23 cellular contexts compared by ENCODE assay signal in the genomic region with DNA sequence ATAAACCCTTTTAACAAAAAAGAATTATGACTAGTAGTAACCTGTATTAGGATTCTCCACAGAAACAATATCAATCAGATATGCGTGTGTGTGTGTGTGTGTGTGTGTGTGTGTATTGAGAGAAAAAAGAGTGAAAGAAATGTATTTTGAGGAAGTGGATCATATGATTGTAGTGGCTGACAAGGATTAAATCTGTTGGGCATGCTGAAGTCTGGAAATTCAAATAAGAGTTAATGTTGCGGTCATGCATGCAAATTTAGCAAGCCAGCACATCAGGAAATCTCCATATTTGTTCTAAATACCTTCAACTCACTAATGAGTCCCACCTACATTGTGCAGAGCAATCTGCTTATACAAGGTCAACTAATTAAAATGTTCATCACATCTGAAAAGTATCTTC. TPM values are rescaled to one million over a fixed set of nuclear protein-coding genes. Genes with fewer than 3 reads are reported as not detected.
A peak's percentile ranks its signal among the peaks of the same experiment; 100 is the strongest.
DNase-seq lines count a peak whose midpoint lies in the region; ATAC-seq and TF ChIP-seq lines count a peak whose summit lies in the region.
"Had no signal": no experiment of that assay in that cellular context is flagged by ENCODE, and none has a peak within 500 bp of the region (broad histone marks: within the 10 kb centered on the region; RNA-seq: fewer than 3 reads in every experiment).

No MANE protein-coding gene starts in this region.

- no peaks in the 10 kb centered on the region for H3K36me3 ChIP-seq in SK-N-SH (replicated peaks in 1 of 2; ENCODE audit: control insufficient read depth in 1 of 2, insufficient read depth in 2 of 2, low read length in 1 of 2)

- H3K9ac ChIP-seq in SK-N-SH, result no peak overlapping the region

- H3K27ac ChIP-seq in SK-N-SH (ENCODE audit: low read depth in 2 of 2, low read length in 1 of 2), result no peak overlapping the region

- intact Hi-C loops in left cardiac atrium (cut with DNase I), result no loop called here

- POLR2A ChIA-PET in SK-N-SH (lab: Yijun Ruan, JAX), result no interaction called here

- no peak for TF ChIP-seq RAD21 in SK-N-SH (IDR thresholded peaks at IDR 0.05; ENCODE audit: low read length)

- H4K20me1 ChIP-seq in SK-N-SH (ENCODE audit: insufficient read depth), result no peaks in the 10 kb centered on the region

- no peak for TF ChIP-seq CTCF in SK-N-SH (IDR thresholded peaks at IDR 0.05)

- no peak overlapping the region for H3K4me3 ChIP-seq in SK-N-SH (ENCODE audit: low read depth in 2 of 2, low read length in 1 of 2)
- H3K4me3 ChIP-seq: GM23338 had no signal

- H3K4me2 ChIP-seq in SK-N-SH, result no peak overlapping the region
- H3K4me2 ChIP-seq: GM23338 had no signal

- no peak overlapping the region for H2AFZ ChIP-seq in SK-N-SH (ENCODE audit: low read depth)
- H2AFZ ChIP-seq: GM23338 had no signal

- ATAC-seq in SK-N-SH treated with all-trans-retinoic acid at 6 μM for 48 hours (no peak), HG03025 (IDR thresholded peaks at IDR 0.05; ENCODE audit: low FRiP score, unreplicated experiment) (no peak), left cardiac atrium (no peak), HG02571 (IDR thresholded peaks at IDR 0.05; ENCODE audit: unreplicated experiment) (no peak)
- ATAC-seq: GM23338, HCT116, PC-3 had no signal

- TF ChIP-seq EP300 in SK-N-SH (IDR thresholded peaks at IDR 0.05; ENCODE audit: borderline replicate concordance in 1 of 2, low read depth in 1 of 2, low read length in 1 of 2), result no peak

- DNase-seq in SK-N-SH (no peak), NAMALWA (ENCODE audit: low spot score) (peak; percentile 65), OCI-M1 (lab: John Stamatoyannopoulos, UW) (peak; percentile 73), left cardiac atrium (no peak), mesenteric fat pad (ENCODE audit: low spot score) (no peak)
- DNase-seq: Caco-2; CD4-positive, alpha-beta T cell; KG1; NCI-H1092 treated with DMSO at 0.1 percent for 48 hours; NCI-H146; NCI-H2081; PC-3; RPMI8226; SIG-M5 had no signal

- H3F3A ChIP-seq in SK-N-SH (replicated peaks; ENCODE audit: insufficient read depth), result no peaks in the 10 kb centered on the region

- CTCF ChIA-PET in SK-N-SH (lab: Yijun Ruan, JAX), result no interaction called here

- no peaks in the 10 kb centered on the region for H3K79me2 ChIP-seq in SK-N-SH (ENCODE audit: insufficient read depth)

- no peaks in the 10 kb centered on the region for H3K9me2 ChIP-seq in SK-N-SH

- H3K27me3 ChIP-seq in SK-N-SH (ENCODE audit: insufficient read depth), result no peaks in the 10 kb centered on the region; the same call in 1 of the 2 replicates

- H3K9me3 ChIP-seq in SK-N-SH, result no peaks in the 10 kb centered on the region
- H3K9me3 ChIP-seq: Caco-2 had no signal

- WGBS in SK-N-SH (ENCODE audit: low lambda C conversion rate), result 35% methylated on average over 2 of the region's 2 CpGs

- peaks cover 0 to 3% of the 10 kb centered on the region in 2 experiments; a peak in 1 of 4 replicates for H3K4me1 ChIP-seq in SK-N-SH (ENCODE audit: control insufficient read depth in 1 of 2, insufficient read depth in 2 of 2, low read depth in 1 of 2, low read length in 1 of 2)
- H3K4me1 ChIP-seq: Caco-2 had no signal

TF ChIP-seq in SK-N-SH treated with all-trans-retinoic acid at 6 μM for 48 hours, 23 proteins besides CTCF, POLR2A, EP300 and RAD21:
- TF ChIP-seq PPARA (CRISPR knock-in tag; IDR thresholded peaks at IDR 0.05; ENCODE audit: borderline replicate concordance), result 0 out of 2 replicates have a peak, but pooled peaks have one; percentile 38
- TF ChIP-seq, protein P1, sequence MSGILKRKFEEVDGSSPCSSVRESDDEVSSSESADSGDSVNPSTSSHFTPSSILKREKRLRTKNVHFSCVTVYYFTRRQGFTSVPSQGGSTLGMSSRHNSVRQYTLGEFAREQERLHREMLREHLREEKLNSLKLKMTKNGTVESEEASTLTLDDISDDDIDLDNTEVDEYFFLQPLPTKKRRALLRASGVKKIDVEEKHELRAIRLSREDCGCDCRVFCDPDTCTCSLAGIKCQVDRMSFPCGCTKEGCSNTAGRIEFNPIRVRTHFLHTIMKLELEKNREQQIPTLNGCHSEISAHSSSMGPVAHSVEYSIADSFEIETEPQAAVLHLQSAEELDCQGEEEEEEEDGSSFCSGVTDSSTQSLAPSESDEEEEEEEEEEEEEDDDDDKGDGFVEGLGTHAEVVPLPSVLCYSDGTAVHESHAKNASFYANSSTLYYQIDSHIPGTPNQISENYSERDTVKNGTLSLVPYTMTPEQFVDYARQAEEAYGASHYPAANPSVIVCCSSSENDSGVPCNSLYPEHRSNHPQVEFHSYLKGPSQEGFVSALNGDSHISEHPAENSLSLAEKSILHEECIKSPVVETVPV (CRISPR knock-in tag; IDR thresholded peaks at IDR 0.05), result no peak

TF ChIP-seq in SK-N-SH, 30 proteins besides CTCF, POLR2A, EP300 and RAD21:
- TF ChIP-seq ELF1 (IDR thresholded peaks at IDR 0.05) (no peak), NRF1 (IDR thresholded peaks at IDR 0.05; ENCODE audit: low read depth, low read length) (no peak), YY1 (IDR thresholded peaks at IDR 0.05; ENCODE audit: low read depth) (no peak), TAF1 (IDR thresholded peaks at IDR 0.05; ENCODE audit: borderline replicate concordance, low read depth, low read length) (no peak), CHD2 (IDR thresholded peaks at IDR 0.05; ENCODE audit: low read length, partially characterized antibody) (no peak), SIN3A (IDR thresholded peaks at IDR 0.05; ENCODE audit: borderline replicate concordance, low read depth, low read length) (no peak), FOXM1 (IDR thresholded peaks at IDR 0.05; ENCODE audit: low read depth) (no peak), JUND (IDR thresholded peaks at IDR 0.05) (no peak), MEF2A (IDR thresholded peaks at IDR 0.05; ENCODE audit: borderline replicate concordance, low read depth) (no peak), SMC3 (IDR thresholded peaks at IDR 0.05; ENCODE audit: low read depth, low read length) (no peak)
- TF ChIP-seq, protein P2, sequence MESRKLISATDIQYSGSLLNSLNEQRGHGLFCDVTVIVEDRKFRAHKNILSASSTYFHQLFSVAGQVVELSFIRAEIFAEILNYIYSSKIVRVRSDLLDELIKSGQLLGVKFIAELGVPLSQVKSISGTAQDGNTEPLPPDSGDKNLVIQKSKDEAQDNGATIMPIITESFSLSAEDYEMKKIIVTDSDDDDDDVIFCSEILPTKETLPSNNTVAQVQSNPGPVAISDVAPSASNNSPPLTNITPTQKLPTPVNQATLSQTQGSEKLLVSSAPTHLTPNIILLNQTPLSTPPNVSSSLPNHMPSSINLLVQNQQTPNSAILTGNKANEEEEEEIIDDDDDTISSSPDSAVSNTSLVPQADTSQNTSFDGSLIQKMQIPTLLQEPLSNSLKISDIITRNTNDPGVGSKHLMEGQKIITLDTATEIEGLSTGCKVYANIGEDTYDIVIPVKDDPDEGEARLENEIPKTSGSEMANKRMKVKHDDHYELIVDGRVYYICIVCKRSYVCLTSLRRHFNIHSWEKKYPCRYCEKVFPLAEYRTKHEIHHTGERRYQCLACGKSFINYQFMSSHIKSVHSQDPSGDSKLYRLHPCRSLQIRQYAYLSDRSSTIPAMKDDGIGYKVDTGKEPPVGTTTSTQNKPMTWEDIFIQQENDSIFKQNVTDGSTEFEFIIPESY (IDR thresholded peaks at IDR 0.05; ENCODE audit: borderline replicate concordance, low read depth), result no peak
- TF ChIP-seq, protein P3, sequence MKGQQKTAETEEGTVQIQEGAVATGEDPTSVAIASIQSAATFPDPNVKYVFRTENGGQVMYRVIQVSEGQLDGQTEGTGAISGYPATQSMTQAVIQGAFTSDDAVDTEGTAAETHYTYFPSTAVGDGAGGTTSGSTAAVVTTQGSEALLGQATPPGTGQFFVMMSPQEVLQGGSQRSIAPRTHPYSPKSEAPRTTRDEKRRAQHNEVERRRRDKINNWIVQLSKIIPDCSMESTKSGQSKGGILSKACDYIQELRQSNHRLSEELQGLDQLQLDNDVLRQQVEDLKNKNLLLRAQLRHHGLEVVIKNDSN (IDR thresholded peaks at IDR 0.05; ENCODE audit: borderline replicate concordance, low read depth), result no peak
- TF ChIP-seq, protein P4, sequence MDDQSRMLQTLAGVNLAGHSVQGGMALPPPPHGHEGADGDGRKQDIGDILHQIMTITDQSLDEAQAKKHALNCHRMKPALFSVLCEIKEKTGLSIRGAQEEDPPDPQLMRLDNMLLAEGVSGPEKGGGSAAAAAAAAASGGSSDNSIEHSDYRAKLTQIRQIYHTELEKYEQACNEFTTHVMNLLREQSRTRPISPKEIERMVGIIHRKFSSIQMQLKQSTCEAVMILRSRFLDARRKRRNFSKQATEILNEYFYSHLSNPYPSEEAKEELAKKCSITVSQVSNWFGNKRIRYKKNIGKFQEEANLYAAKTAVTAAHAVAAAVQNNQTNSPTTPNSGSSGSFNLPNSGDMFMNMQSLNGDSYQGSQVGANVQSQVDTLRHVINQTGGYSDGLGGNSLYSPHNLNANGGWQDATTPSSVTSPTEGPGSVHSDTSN (IDR thresholded peaks at IDR 0.05), result no peak

RNA-seq across cellular contexts. Expression of a gene that starts 46.8 kb away (rescaled TPM):
- polyA plus RNA-seq in SK-N-SH (2012; rRNA removed), result not detected in 2 replicates
- polyA plus RNA-seq in SK-N-SH (2012; cell fraction: cytosol; rRNA removed), result not detected in 2 replicates
- not detected in 2 replicates for polyA plus RNA-seq in SK-N-SH (2012; cell fraction: nucleus; rRNA removed)
- total RNA-seq in left cardiac atrium, result under 1 TPM; 0.58 to 0.77 TPM
- total RNA-seq in mesenteric fat pad, result not detected
- total RNA-seq: A172; Caco-2; CD4-positive, alpha-beta T cell; GM23338; NCI-H460; PC-3; T-helper 1 cell treated with Interleukin-12 subunit alpha and Interleukin-12 subunit beta and Interleukin-4 antibody, amounts not matched to agents 30 ng/mL and 1 ng/mL, for 36 hours had no signal
- polyA plus RNA-seq: BJ, GM23338 had no signal

Comparison
In these comparisons a context has a peak if more than half of its experiments do, and no peak if none do; other contexts are left out.
1. DNase-seq: peak in NAMALWA (single experiment) and OCI-M1 (single experiment); none in SK-N-SH (single experiment), left cardiac atrium (single experiment) and mesenteric fat pad (single experiment).